Comparison of ENCODE assay signal across 10 cellular contexts in genomic region chr3:50592568-50592967, GRCh38. TPM values are rescaled to one million over a fixed set of nuclear protein-coding genes. Genes with fewer than 3 reads are reported as not detected.
A peak's percentile ranks its signal among the peaks of the same experiment; 100 is the strongest.
DNase-seq lines count a peak whose midpoint lies in the region; ATAC-seq, FAIRE-seq and TF ChIP-seq lines count a peak whose summit lies in the region.
"Had no signal": no experiment of that assay in that cellular context is flagged by ENCODE, and none has a peak within 500 bp of the region (broad histone marks: within the 10 kb centered on the region; RNA-seq: fewer than 3 reads in every experiment).

No MANE protein-coding gene starts in this region.

- H3K4me3 ChIP-seq in heart right ventricle (no peak overlapping the region), small intestine (ENCODE audit: low read depth in 1 of 2, low read length in 2 of 2) (no peak overlapping the region)

- FAIRE-seq in small intestine (lab: Jason Lieb, UNC): no peak
- FAIRE-seq: endothelial cell of umbilical vein had no signal

- H3K9me3 Mint-ChIP-seq in T-helper 2 cell treated with Interferon-gamma antibody and Interleukin-4, amounts not matched to agents 5 μg/mL and 100 μg/mL, for 36 hours: no peaks in the 10 kb centered on the region
- no peaks in the 10 kb centered on the region for H3K9me3 Mint-ChIP-seq in T-cell

- H3K27ac Mint-ChIP-seq in T-helper 2 cell treated with Interferon-gamma antibody and Interleukin-4, amounts not matched to agents 5 μg/mL and 100 μg/mL, for 36 hours: peak overlapping the region; percentile 97
- peak overlapping the region; percentile 96 to 98 for H3K27ac Mint-ChIP-seq in T-cell

- H3K4me1 ChIP-seq in heart right ventricle (peaks cover 7 to 66% (median 33%) of the 10 kb centered on the region in 9 donors), small intestine (ENCODE audit: control insufficient read depth in 2 of 2, insufficient read depth in 1 of 2, low read depth in 1 of 2, low read length in 1 of 2) (peaks cover 0 to 3% of the 10 kb centered on the region in 2 donors)

- peaks cover 0 to 3% (median 0%) of the 10 kb centered on the region in 9 donors for H3K36me3 ChIP-seq in heart right ventricle
- H3K36me3 ChIP-seq in small intestine (ENCODE audit: control insufficient read depth in 2 of 2, insufficient read depth in 2 of 2, low read length in 2 of 2): no peaks in the 10 kb centered on the region

- no peaks in the 10 kb centered on the region for H3K9me3 ChIP-seq in heart right ventricle
- no peaks in the 10 kb centered on the region for H3K9me3 ChIP-seq in small intestine (ENCODE audit: control insufficient read depth, low read depth)

- peaks cover 31% of the 10 kb centered on the region for H3K36me3 Mint-ChIP-seq in T-helper 2 cell treated with Interferon-gamma antibody and Interleukin-4, amounts not matched to agents 5 μg/mL and 100 μg/mL, for 36 hours (ENCODE audit: low read depth)
- H3K36me3 Mint-ChIP-seq in T-cell: no peaks in the 10 kb centered on the region

- CTCF ChIA-PET in T-cell (lab: Charles Lee): interaction anchor here in 1 of 2 donors (0.7 to 3.8 kb wide), 2 partner anchors 20 to 293 kb away, joined by 3 to 36 read pairs; partner anchors contain the start of gene CISH

- peak overlapping the region; percentile 77 for H3K4me3 Mint-ChIP-seq in T-helper 2 cell treated with Interferon-gamma antibody and Interleukin-4, amounts not matched to agents 5 μg/mL and 100 μg/mL, for 36 hours
- peak overlapping the region in 1 of 3 donors; percentile 64 for H3K4me3 Mint-ChIP-seq in T-cell

- WGBS in heart right ventricle, 2 donors: 38 to 42% methylated on average over 5 of the region's 5 CpGs
- WGBS in small intestine, 3 donors: 11 to 41% (median 29%) methylated on average over 5 of the region's 5 CpGs

- intact Hi-C loops in heart right ventricle (cut with DNase I): no loop called here

- TF ChIP-seq CTCF in heart right ventricle (IDR thresholded peaks at IDR 0.05): no peak

- no peaks in the 10 kb centered on the region for H3K27me3 ChIP-seq in heart right ventricle
- H3K27me3 ChIP-seq in small intestine (ENCODE audit: control insufficient read depth in 2 of 2, insufficient read depth in 2 of 2, low read length in 2 of 2): no peaks in the 10 kb centered on the region

- H3K4me1 Mint-ChIP-seq in T-helper 2 cell treated with Interferon-gamma antibody and Interleukin-4, amounts not matched to agents 5 μg/mL and 100 μg/mL, for 36 hours (ENCODE audit: low read depth): peaks cover 72% of the 10 kb centered on the region
- H3K4me1 Mint-ChIP-seq in T-cell: peaks cover 67 to 84% (median 78%) of the 10 kb centered on the region in 3 donors

- ATAC-seq in T-cell (replicated peaks in 1 of 4): no peak
- peak; percentile 14 to 65 (median 44) for ATAC-seq in heart right ventricle

- POLR2A ChIA-PET in T-cell (lab: Charles Lee): no interaction called here

- no peak for DNase-seq in T-helper 2 cell treated with Interferon-gamma antibody and Interleukin-4, amounts not matched to agents 5 μg/mL and 100 μg/mL, for 36 hours (ENCODE audit: low spot score)
- DNase-seq in T-helper 2 cell: no peak
- DNase-seq in T-cell: no peak
- DNase-seq in heart right ventricle: no peak
- DNase-seq in small intestine: peak; percentile 27
- no peak for DNase-seq in NCI-H1092 treated with DMSO at 0.1 percent for 48 hours (lab: John Stamatoyannopoulos, UW)
- DNase-seq in iPS-NIHi7 (ENCODE audit: extremely low spot score): no peak
- DNase-seq in NCI-H1436 (lab: John Stamatoyannopoulos, UW): no peak
- DNase-seq: NCI-H2171 had no signal

- peak overlapping the region in 9 of 10 donors; percentile 33 to 97 (median 68) for H3K27ac ChIP-seq in heart right ventricle
- H3K27ac ChIP-seq in small intestine (ENCODE audit: low read depth in 1 of 2, low read length in 1 of 2): no peak overlapping the region

- no peaks in the 10 kb centered on the region for H3K27me3 Mint-ChIP-seq in T-helper 2 cell treated with Interferon-gamma antibody and Interleukin-4, amounts not matched to agents 5 μg/mL and 100 μg/mL, for 36 hours (ENCODE audit: low read depth)
- no peaks in the 10 kb centered on the region for H3K27me3 Mint-ChIP-seq in T-cell

RNA-seq across cellular contexts. Expression of gene CISH, which starts 19.0 kb away (rescaled TPM):
- total RNA-seq in T-cell: 100 to 1,000 TPM in 3 of 5 donors, 10 to 100 TPM in 2; 37.4 to 217 (median 190) TPM
- 100 to 1,000 TPM in 1 of 10 donors, 10 to 100 TPM in 6, 1 to 10 TPM in 3; 5.4 to 131 (median 24.0) TPM for total RNA-seq in heart right ventricle
- 10 to 100 TPM in 1 of 2 donors, 1 to 10 TPM in 1; 8.9 to 21.1 TPM for polyA plus RNA-seq in heart right ventricle
- polyA plus RNA-seq in small intestine: 1 to 10 TPM; 4.8 to 7.8 (median 6.9) TPM

RNA-seq across cellular contexts. Expression of gene HEMK1, which starts 23.2 kb away (rescaled TPM):
- total RNA-seq in T-cell: 10 to 100 TPM; 35.5 to 66.6 (median 42.0) TPM
- 10 to 100 TPM; 10.6 to 19.0 (median 14.8) TPM for total RNA-seq in heart right ventricle
- 10 to 100 TPM; 13.5 to 17.7 TPM for polyA plus RNA-seq in heart right ventricle
- 10 to 100 TPM; 13.9 to 18.1 (median 13.9) TPM for polyA plus RNA-seq in small intestine

RNA-seq across cellular contexts. Expression of gene MAPKAPK3, which starts 24.4 kb away (rescaled TPM):
- total RNA-seq in T-cell: 10 to 100 TPM; 35.1 to 66.6 (median 53.0) TPM
- total RNA-seq in heart right ventricle: 100 to 1,000 TPM; 278 to 496 (median 334) TPM
- polyA plus RNA-seq in heart right ventricle: 100 to 1,000 TPM; 134 to 225 TPM
- polyA plus RNA-seq in small intestine: 10 to 100 TPM; 28.2 to 34.4 (median 28.6) TPM

RNA-seq across cellular contexts. Expression of gene C3orf18, which starts 25.0 kb away (rescaled TPM):
- 10 to 100 TPM; 15.3 to 24.7 (median 19.5) TPM for total RNA-seq in T-cell
- 10 to 100 TPM; 31.6 to 49.9 (median 43.4) TPM for total RNA-seq in heart right ventricle
- polyA plus RNA-seq in heart right ventricle: 10 to 100 TPM; 19.9 to 28.7 TPM
- 1 to 10 TPM; 1.1 to 3.9 (median 1.9) TPM for polyA plus RNA-seq in small intestine

Comparison
In these comparisons a context has a peak if more than half of its experiments do, and no peak if none do; other contexts are left out.
1. ATAC-seq: peak in heart right ventricle (8 of 8); none in T-cell (0 of 4).
2. H3K27ac ChIP-seq: peak in heart right ventricle (9 of 10); none in small intestine (0 of 2).
3. RNA of gene MAPKAPK3, which starts 24.4 kb away (total RNA-seq): 278 to 496 TPM in heart right ventricle; 35.1 to 66.6 TPM in T-cell; every median in the first group is over 4 times any median in the second.